In genomic region chr22:35629406-35630234, GRCh38 we compare ENCODE assay signal across 1 cellular context.
TF ChIP-seq lines count a peak whose summit lies in the region.

No MANE protein-coding gene starts in this region.

TF ChIP-seq in HepG2, 621 proteins besides CTCF, POLR2A, EP300 and RAD21:
- TF ChIP-seq HDAC2 (CRISPR knock-in tag; IDR thresholded peaks at IDR 0.05) (no peak), TP53 (CRISPR knock-in tag; conservative IDR thresholded peaks at IDR 0.05) (no peak), FOXJ3 (CRISPR knock-in tag; IDR thresholded peaks at IDR 0.05; ENCODE audit: borderline replicate concordance) (no peak), ETV5 (CRISPR knock-in tag; IDR thresholded peaks at IDR 0.05; ENCODE audit: borderline replicate concordance) (no peak), FOSL2 (CRISPR knock-in tag; IDR thresholded peaks at IDR 0.05) (peak; percentile 66), MTF2 (CRISPR knock-in tag; IDR thresholded peaks at IDR 0.05; ENCODE audit: borderline replicate concordance) (no peak)
